ENCODE assay signal across 9 cellular contexts in genomic region chr2:181304011-181304844, GRCh38.
A peak's percentile ranks its signal among the peaks of the same experiment; 100 is the strongest.
DNase-seq lines count a peak whose midpoint lies in the region; ATAC-seq and TF ChIP-seq lines count a peak whose summit lies in the region.
"Had no signal": no experiment of that assay in that cellular context is flagged by ENCODE, and none has a peak within 500 bp of the region (broad histone marks: within the 10 kb centered on the region; RNA-seq: fewer than 3 reads in every experiment).

No MANE protein-coding gene starts in this region.

- peaks cover 0 to 4% of the 10 kb centered on the region in 2 donors for H3K36me3 Mint-ChIP-seq in CD4-positive, alpha-beta memory T cell
- peaks cover 8% of the 10 kb centered on the region for H3K36me3 Mint-ChIP-seq in activated T-helper 1 cell treated with anti-CD3 and anti-CD28 coated beads, Interleukin-12 subunit alpha, Interleukin-12 subunit beta, Interleukin-2, Interleukin-4 antibody, amounts not matched to agents 30 ng/mL and 10 ng/mL and 1 ng/mL, durations not matched to agents 14 hours and 24 hours and 36 hours (ENCODE audit: low read depth)
- H3K36me3 Mint-ChIP-seq: brain had no signal

- H3K36me3 ChIP-seq in CD4-positive, alpha-beta memory T cell (ENCODE audit: insufficient read depth, low read length), result no peaks in the 10 kb centered on the region

- peaks cover 0 to 7% (median 3%) of the 10 kb centered on the region in 8 donors for H3K9me3 Mint-ChIP-seq in CD4-positive, alpha-beta memory T cell
- peaks cover 7% of the 10 kb centered on the region for H3K9me3 Mint-ChIP-seq in activated T-helper 1 cell treated with anti-CD3 and anti-CD28 coated beads, Interleukin-12 subunit alpha, Interleukin-12 subunit beta, Interleukin-2, Interleukin-4 antibody, amounts not matched to agents 30 ng/mL and 10 ng/mL and 1 ng/mL, durations not matched to agents 14 hours and 24 hours and 36 hours

- ATAC-seq in GM19397 (IDR thresholded peaks at IDR 0.05; ENCODE audit: unreplicated experiment) (peak; percentile 30), HG03196 (IDR thresholded peaks at IDR 0.05; ENCODE audit: unreplicated experiment) (no peak)

- no peaks in the 10 kb centered on the region for H3K9me3 ChIP-seq in CD4-positive, alpha-beta memory T cell (ENCODE audit: control insufficient read depth in 1 of 2, low read length in 2 of 2)

- POLR2A ChIA-PET in CD4-positive, alpha-beta memory T cell (lab: Charles Lee; ENCODE audit: partially characterized antibody), result interaction anchor here (0.6 to 16.0 kb wide), 26 partner anchors 7 to 200 kb away, joined by 3 to 374 read pairs (median 4); partner anchors contain the start of gene ITGA4

- H3K27ac ChIP-seq in CD4-positive, alpha-beta memory T cell (ENCODE audit: low read depth, low read length), result peak overlapping the region; percentile 73
- peak overlapping the region; percentile 95 for H3K27ac ChIP-seq in HL-60 (replicated peaks)

- peak in 1 of 5 donors; percentile 13 for DNase-seq in CD4-positive, alpha-beta memory T cell
- DNase-seq in HL-60 (ENCODE audit: low read depth in 1 of 2, low spot score in 1 of 2) (peak in 1 of 2 experiments; percentile 72), SW 1271 (lab: John Stamatoyannopoulos, UW) (no peak), DMS 273 (lab: John Stamatoyannopoulos, UW; ENCODE audit: unreplicated experiment) (no peak), glomerular visceral epithelial cell (ENCODE audit: extremely low spot score) (no peak)
- DNase-seq in activated T-helper 1 cell treated with anti-CD3 and anti-CD28 coated beads, Interleukin-12 subunit alpha, Interleukin-12 subunit beta, Interleukin-2, Interleukin-4 antibody, amounts not matched to agents 30 ng/mL and 10 ng/mL and 1 ng/mL, durations not matched to agents 14 hours and 24 hours and 36 hours (ENCODE audit: low spot score), result no peak

- intact Hi-C loops in CD4-positive, alpha-beta memory T cell (cut with micrococcal nuclease), result loop anchor here (1.0 to 2.0 kb wide), 3 partner anchors 23 to 179 kb away; no protein-coding TSS in a partner anchor
- intact Hi-C loops in activated T-helper 1 cell treated with anti-CD3 and anti-CD28 coated beads, Interleukin-12 subunit alpha, Interleukin-12 subunit beta, Interleukin-2, Interleukin-4 antibody, amounts not matched to agents 30 ng/mL and 10 ng/mL and 1 ng/mL, durations not matched to agents 14 hours and 24 hours and 36 hours (cut with micrococcal nuclease), result loop anchor here (1.0 to 10.0 kb wide), 5 partner anchors 8 to 491 kb away; no protein-coding TSS in a partner anchor

- no peaks in the 10 kb centered on the region for H3K27me3 Mint-ChIP-seq in CD4-positive, alpha-beta memory T cell
- no peaks in the 10 kb centered on the region for H3K27me3 Mint-ChIP-seq in activated T-helper 1 cell treated with anti-CD3 and anti-CD28 coated beads, Interleukin-12 subunit alpha, Interleukin-12 subunit beta, Interleukin-2, Interleukin-4 antibody, amounts not matched to agents 30 ng/mL and 10 ng/mL and 1 ng/mL, durations not matched to agents 14 hours and 24 hours and 36 hours (ENCODE audit: insufficient read depth)

- no peaks in the 10 kb centered on the region for H3K27me3 ChIP-seq in CD4-positive, alpha-beta memory T cell (ENCODE audit: insufficient read depth, low read length)
- no peaks in the 10 kb centered on the region for H3K27me3 ChIP-seq in HL-60 (ENCODE audit: insufficient read depth, poor library complexity, severe bottlenecking)

- H3K4me1 ChIP-seq in CD4-positive, alpha-beta memory T cell (ENCODE audit: insufficient read depth, low read length), result peaks cover 85% of the 10 kb centered on the region

- H3K4me1 Mint-ChIP-seq in CD4-positive, alpha-beta memory T cell, result peaks cover 57 to 82% (median 68%) of the 10 kb centered on the region in 4 donors
- H3K4me1 Mint-ChIP-seq in activated T-helper 1 cell treated with anti-CD3 and anti-CD28 coated beads, Interleukin-12 subunit alpha, Interleukin-12 subunit beta, Interleukin-2, Interleukin-4 antibody, amounts not matched to agents 30 ng/mL and 10 ng/mL and 1 ng/mL, durations not matched to agents 14 hours and 24 hours and 36 hours (ENCODE audit: low read depth), result peaks cover 88% of the 10 kb centered on the region

- TF ChIP-seq CTCF in HL-60 (IDR thresholded peaks at IDR 0.05; ENCODE audit: insufficient read depth, low read length), result no peak

- peak overlapping the region; percentile 9 to 87 (median 62) for H3K4me3 Mint-ChIP-seq in CD4-positive, alpha-beta memory T cell
- H3K4me3 Mint-ChIP-seq in activated T-helper 1 cell treated with anti-CD3 and anti-CD28 coated beads, Interleukin-12 subunit alpha, Interleukin-12 subunit beta, Interleukin-2, Interleukin-4 antibody, amounts not matched to agents 30 ng/mL and 10 ng/mL and 1 ng/mL, durations not matched to agents 14 hours and 24 hours and 36 hours, result peak overlapping the region; percentile 74
- H3K4me3 Mint-ChIP-seq: brain had no signal

- peak overlapping the region in 1 of 2 donors; percentile 21 for H3K4me3 ChIP-seq in CD4-positive, alpha-beta memory T cell (ENCODE audit: low read length in 2 of 2)
- H3K4me3 ChIP-seq in HL-60 (replicated peaks; ENCODE audit: insufficient read depth, low read length), result no peak overlapping the region

- CTCF ChIA-PET in CD4-positive, alpha-beta memory T cell (lab: Charles Lee; ENCODE audit: partially characterized antibody), result interaction anchor here (0.5 to 7.4 kb wide), 19 partner anchors 9 to 200 kb away, joined by 3 to 46 read pairs (median 4); partner anchors contain the start of gene ITGA4

- H3K27ac Mint-ChIP-seq in CD4-positive, alpha-beta memory T cell, result peak overlapping the region; percentile 88 to 97 (median 92)
- peak overlapping the region; percentile 96 for H3K27ac Mint-ChIP-seq in activated T-helper 1 cell treated with anti-CD3 and anti-CD28 coated beads, Interleukin-12 subunit alpha, Interleukin-12 subunit beta, Interleukin-2, Interleukin-4 antibody, amounts not matched to agents 30 ng/mL and 10 ng/mL and 1 ng/mL, durations not matched to agents 14 hours and 24 hours and 36 hours
- H3K27ac Mint-ChIP-seq: brain had no signal
